In the genomic region with DNA sequence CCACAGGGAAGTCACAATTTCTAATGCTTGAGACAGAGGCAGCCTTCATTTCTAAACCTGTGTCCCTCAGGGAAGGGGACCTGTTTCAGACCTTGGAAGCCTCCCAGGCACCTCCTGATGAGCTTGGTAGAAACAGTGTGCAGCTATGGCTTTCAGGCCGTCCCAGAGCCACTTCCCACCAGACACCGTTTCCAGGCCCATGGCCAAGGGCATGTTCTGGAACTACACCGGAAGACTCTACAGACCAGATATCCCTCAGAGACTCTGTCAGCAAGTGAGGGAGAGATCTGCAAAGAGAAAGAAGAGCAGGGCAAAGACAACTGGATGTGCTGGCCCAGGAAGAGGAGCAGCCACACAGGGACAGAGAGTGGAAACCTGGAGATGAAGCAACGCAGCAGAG, we compare ENCODE assay signal across 27 cellular contexts.
DNase-seq lines count a peak whose midpoint lies in the region; ATAC-seq, FAIRE-seq and TF ChIP-seq lines count a peak whose summit lies in the region.
"Had no signal": no experiment of that assay in that cellular context is flagged by ENCODE, and none has a peak within 500 bp of the region (broad histone marks: within the 10 kb centered on the region; RNA-seq: fewer than 3 reads in every experiment).

No MANE protein-coding gene starts in this region.

- POLR2A ChIA-PET in SK-N-SH (lab: Yijun Ruan, JAX) = interaction anchor here (0.5 kb wide), 1 partner anchor 41 kb away, joined by 3 read pairs; no protein-coding TSS in a partner anchor
- POLR2A ChIA-PET in H1 (lab: Charles Lee; ENCODE audit: partially characterized antibody) = no interaction called here

- H4K5ac ChIP-seq in H1 (ENCODE audit: insufficient read length, low read depth, low read length) = no peak overlapping the region

- peaks cover 3% of the 10 kb centered on the region for H3K9me3 Mint-ChIP-seq in stimulated activated effector memory CD8-positive, alpha-beta T cell treated with anti-CD3 and anti-CD28 coated beads, Interleukin-12 subunit alpha, Interleukin-12 subunit beta, amount 100 ng/mL, for 72 hours

- no peak overlapping the region for H3K9ac ChIP-seq in SK-N-SH
- no peak overlapping the region for H3K9ac ChIP-seq in H1 (replicated peaks in 1 of 4; ENCODE audit: extremely low read depth in 1 of 4, low read depth in 3 of 4, low read length in 3 of 4)

- no peak overlapping the region for H3K18ac ChIP-seq in H1 (ENCODE audit: extremely low read depth, low read length)

- no peak overlapping the region for H2BK20ac ChIP-seq in H1 (ENCODE audit: low read length)

- no peak overlapping the region for H4K8ac ChIP-seq in H1 (ENCODE audit: extremely low read depth, insufficient read depth, low read length)

- TF ChIP-seq RAD21 in SK-N-SH (IDR thresholded peaks at IDR 0.05; ENCODE audit: low read length) (no peak), H1 (IDR thresholded peaks at IDR 0.05 in 1 of 2, conservative IDR thresholded peaks at IDR 0.05 in 1 of 2; ENCODE audit: low read depth in 2 of 2, low read length in 2 of 2) (no peak)

- no peak for ATAC-seq in SK-N-SH treated with all-trans-retinoic acid at 6 μM for 48 hours
- ATAC-seq in right cardiac atrium = peak; percentile 43 to 54
- no peak for ATAC-seq in stimulated activated effector memory CD8-positive, alpha-beta T cell treated with anti-CD3 and anti-CD28 coated beads, Interleukin-12 subunit alpha, Interleukin-12 subunit beta, amount 100 ng/mL, for 72 hours
- ATAC-seq: gastroesophageal sphincter, upper lobe of right lung had no signal

- no peak overlapping the region for H3K56ac ChIP-seq in H1 (replicated peaks; ENCODE audit: insufficient read length, low read depth, low read length)

- TF ChIP-seq CTCF in SK-N-SH (IDR thresholded peaks at IDR 0.05) = no peak
- TF ChIP-seq CTCF in H1 (IDR thresholded peaks at IDR 0.05; ENCODE audit: control extremely low read depth in 1 of 3, insufficient read depth in 1 of 3, low read depth in 1 of 3, low read length in 3 of 3) = no peak

- H3K4me1 ChIP-seq in SK-N-SH (ENCODE audit: control insufficient read depth in 1 of 2, insufficient read depth in 2 of 2, low read depth in 1 of 2, low read length in 1 of 2) = peaks cover 0 to 20% of the 10 kb centered on the region in 2 experiments; a peak in 2 of 4 replicates
- peaks cover 0 to 5% (median 0%) of the 10 kb centered on the region in 4 experiments; a peak in 2 of 7 replicates for H3K4me1 ChIP-seq in H1 (replicated peaks in 1 of 4; ENCODE audit: control insufficient read depth in 3 of 4, insufficient read depth in 4 of 4, low read length in 3 of 4)
- no peaks in the 10 kb centered on the region for H3K4me1 ChIP-seq in right cardiac atrium (ENCODE audit: control insufficient read depth, insufficient read depth, low read length)
- H3K4me1 ChIP-seq: gastroesophageal sphincter, upper lobe of right lung had no signal

- TF ChIP-seq EP300 in SK-N-SH (IDR thresholded peaks at IDR 0.05; ENCODE audit: borderline replicate concordance in 1 of 2, low read depth in 1 of 2, low read length in 1 of 2) (peak in 1 of 2 experiments; percentile 34; a peak in 1 of 4 replicates), H1 (IDR thresholded peaks at IDR 0.05; ENCODE audit: borderline replicate concordance in 1 of 2, low read depth in 2 of 2, low read length in 2 of 2) (no peak)

- H4K91ac ChIP-seq in H1 (replicated peaks; ENCODE audit: insufficient read length, low read length) = no peak overlapping the region

- peaks cover 35% of the 10 kb centered on the region for H3K4me1 Mint-ChIP-seq in stimulated activated effector memory CD8-positive, alpha-beta T cell treated with anti-CD3 and anti-CD28 coated beads, Interleukin-12 subunit alpha, Interleukin-12 subunit beta, amount 100 ng/mL, for 72 hours

- no peaks in the 10 kb centered on the region for H3K9me3 ChIP-seq in SK-N-SH
- no peaks in the 10 kb centered on the region for H3K9me3 ChIP-seq in H1 (ENCODE audit: insufficient read depth in 2 of 2, low read depth in 1 of 2, low read length in 1 of 2)
- no peaks in the 10 kb centered on the region for H3K9me3 ChIP-seq in right cardiac atrium (ENCODE audit: control insufficient read depth, low read length)
- H3K9me3 ChIP-seq: gastroesophageal sphincter, Peyer's patch, SJCRH30, upper lobe of right lung had no signal

- DNase-seq in SK-N-SH (peak; percentile 57), H1 (ENCODE audit: low read depth in 1 of 2, low spot score in 2 of 2) (no peak), right cardiac atrium (no peak), KG1 (lab: John Stamatoyannopoulos, UW) (no peak), anterior cingulate cortex (lab: John Stamatoyannopoulos, UW) (no peak)
- no peak for DNase-seq in stimulated activated effector memory CD8-positive, alpha-beta T cell treated with anti-CD3 and anti-CD28 coated beads, Interleukin-12 subunit alpha, Interleukin-12 subunit beta, amount 100 ng/mL, for 72 hours (ENCODE audit: low spot score in 2 of 2)
- no peak for DNase-seq in effector CD4-positive, alpha-beta T cell
- DNase-seq: activated CD4-positive, alpha-beta T cell treated with anti-CD3 and anti-CD28 coated beads for 48 hours; Calu3; cerebellar nuclear complex; DMS79 treated with DMSO at 0.1 percent for 48 hours; GDM1; hypothalamus; NCI-H146; NCI-H2107; NCI-H748 treated with DMSO at 0.1 percent for 48 hours; Peyer's patch; SJCRH30; stimulated activated CD4-positive, alpha-beta T cell treated with anti-CD3 and anti-CD28 coated beads, Interleukin-15, amount 100 ng/mL, for 24 hours; stimulated activated CD4-positive, alpha-beta T cell treated with anti-CD3 and anti-CD28 coated beads, Interleukin-4, amount 100 ng/mL, for 4 hours; T1000; upper lobe of right lung had no signal

- no peaks in the 10 kb centered on the region for H4K20me1 ChIP-seq in SK-N-SH (ENCODE audit: insufficient read depth)
- H4K20me1 ChIP-seq in H1 (replicated peaks in 1 of 2; ENCODE audit: control insufficient read depth in 1 of 2, insufficient read depth in 2 of 2, low read length in 2 of 2) = no peaks in the 10 kb centered on the region

- CTCF ChIA-PET in SK-N-SH (lab: Yijun Ruan, JAX) (interaction anchor here (1.2 to 1.3 kb wide), 2 partner anchors 20 to 45 kb away, joined by 3 read pairs; no protein-coding TSS in a partner anchor), H1 (lab: Charles Lee; ENCODE audit: partially characterized antibody) (interaction anchor here (1.0 to 19.6 kb wide), 4 partner anchors 19 to 604 kb away, joined by 3 to 192 read pairs (median 5); no protein-coding TSS in a partner anchor)

- H2BK120ac ChIP-seq in H1 (replicated peaks; ENCODE audit: low read depth, low read length) = no peak overlapping the region

- H3K27ac ChIP-seq in SK-N-SH (ENCODE audit: low read depth in 2 of 2, low read length in 1 of 2) = no peak overlapping the region; a peak in 1 of 4 replicates
- no peak overlapping the region for H3K27ac ChIP-seq in H1 (ENCODE audit: low read depth, low read length)
- H3K27ac ChIP-seq in right cardiac atrium (ENCODE audit: low read length) = peak overlapping the region; percentile 25
- H3K27ac ChIP-seq: 22Rv1, gastroesophageal sphincter, Peyer's patch, SJCRH30, upper lobe of right lung had no signal

- H3K27me3 ChIP-seq in SK-N-SH (ENCODE audit: insufficient read depth) (no peaks in the 10 kb centered on the region), H1 (replicated peaks in 1 of 4; ENCODE audit: control insufficient read depth in 3 of 4, extremely low read depth in 1 of 4, insufficient read depth in 3 of 4, low read length in 3 of 4) (no peaks in the 10 kb centered on the region), right cardiac atrium (ENCODE audit: control insufficient read depth, insufficient read depth) (no peaks in the 10 kb centered on the region)
- H3K27me3 ChIP-seq: gastroesophageal sphincter, Peyer's patch, SJCRH30, upper lobe of right lung had no signal

- no peaks in the 10 kb centered on the region for H3K36me3 ChIP-seq in SK-N-SH (replicated peaks in 1 of 2; ENCODE audit: control insufficient read depth in 1 of 2, insufficient read depth in 2 of 2, low read length in 1 of 2)
- H3K36me3 ChIP-seq in H1 (ENCODE audit: control insufficient read depth in 2 of 4, insufficient read depth in 4 of 4, low read length in 3 of 4) = no peaks in the 10 kb centered on the region
- H3K36me3 ChIP-seq: gastroesophageal sphincter, Peyer's patch, SJCRH30, upper lobe of right lung, WERI-Rb-1 had no signal

- H3K4me2 ChIP-seq in SK-N-SH (no peak overlapping the region), H1 (ENCODE audit: insufficient read depth in 1 of 2, low read depth in 2 of 2, low read length in 2 of 2) (no peak overlapping the region)

- 84% methylated on average over 3 of the region's 4 CpGs for WGBS in SK-N-SH (ENCODE audit: low lambda C conversion rate)
- 96% methylated on average over 4 of the region's 4 CpGs; no CpG with 5 or more reads in 1 of the 2 experiments for WGBS in H1 (ENCODE audit: extremely low coverage in 1 of 2, insufficient coverage in 1 of 2, insufficient read length in 1 of 2, insufficient replicate concordance in 2 of 2, low coverage in 1 of 2, low lambda C conversion rate in 2 of 2, missing lambda C conversion rate in 1 of 2), 2 experiments
- WGBS in right cardiac atrium = 46% methylated on average over 4 of the region's 4 CpGs

- FAIRE-seq in H1 (lab: Jason Lieb, UNC) = no peak
- FAIRE-seq: endothelial cell of umbilical vein had no signal

- intact Hi-C loops in right cardiac atrium (cut with DNase I) = no loop called here

- H2BK5ac ChIP-seq in H1 (ENCODE audit: low read depth, low read length) = no peak overlapping the region

- H3K79me1 ChIP-seq in H1 (ENCODE audit: low read depth, low read length) = no peaks in the 10 kb centered on the region

- H2AFZ ChIP-seq in SK-N-SH (ENCODE audit: low read depth) = no peak overlapping the region
- no peak overlapping the region for H2AFZ ChIP-seq in H1 (ENCODE audit: low read length)

- no peaks in the 10 kb centered on the region for H3K9me2 ChIP-seq in SK-N-SH

- H2BK12ac ChIP-seq in H1 (ENCODE audit: low read depth, low read length) = no peak overlapping the region

- H3K4me3 ChIP-seq in SK-N-SH (ENCODE audit: low read depth in 2 of 2, low read length in 1 of 2) (no peak overlapping the region), H1 (ENCODE audit: extremely low read depth in 1 of 4, insufficient read depth in 2 of 4, low read depth in 3 of 4, low read length in 4 of 4) (no peak overlapping the region), right cardiac atrium (ENCODE audit: low read length) (no peak overlapping the region)
- H3K4me3 ChIP-seq: gastroesophageal sphincter, Peyer's patch, SJCRH30, upper lobe of right lung had no signal

- peak overlapping the region; percentile 42 for H3K27ac Mint-ChIP-seq in stimulated activated effector memory CD8-positive, alpha-beta T cell treated with anti-CD3 and anti-CD28 coated beads, Interleukin-12 subunit alpha, Interleukin-12 subunit beta, amount 100 ng/mL, for 72 hours

- TF ChIP-seq POLR2A in H1 (IDR thresholded peaks at IDR 0.05; ENCODE audit: control extremely low read depth in 1 of 2, low read depth in 2 of 2, low read length in 2 of 2) = no peak

- no peak overlapping the region for H3K4me3 Mint-ChIP-seq in stimulated activated effector memory CD8-positive, alpha-beta T cell treated with anti-CD3 and anti-CD28 coated beads, Interleukin-12 subunit alpha, Interleukin-12 subunit beta, amount 100 ng/mL, for 72 hours

- no peaks in the 10 kb centered on the region for H3F3A ChIP-seq in SK-N-SH (replicated peaks; ENCODE audit: insufficient read depth)

- H3K36me3 Mint-ChIP-seq in stimulated activated effector memory CD8-positive, alpha-beta T cell treated with anti-CD3 and anti-CD28 coated beads, Interleukin-12 subunit alpha, Interleukin-12 subunit beta, amount 100 ng/mL, for 72 hours = peaks cover 20% of the 10 kb centered on the region

- no peak overlapping the region for H2AK5ac ChIP-seq in H1 (ENCODE audit: low read depth, low read length)

- H3K14ac ChIP-seq in H1 (ENCODE audit: insufficient read length) = no peak overlapping the region

- H3K79me2 ChIP-seq in SK-N-SH (ENCODE audit: insufficient read depth) (no peaks in the 10 kb centered on the region), H1 (ENCODE audit: control insufficient read depth in 1 of 2, insufficient read depth in 2 of 2, low read length in 2 of 2) (no peaks in the 10 kb centered on the region)

- peak overlapping the region; percentile 40 for H3K4ac ChIP-seq in H1 (replicated peaks; ENCODE audit: insufficient read length, low read depth, low read length)

- H3K23me2 ChIP-seq in H1 (ENCODE audit: low read depth, low read length) = no peaks in the 10 kb centered on the region; the same call in 1 of the 2 replicates

- no peak overlapping the region for H3K23ac ChIP-seq in H1 (ENCODE audit: insufficient read length)

- 0 out of 2 replicates have a peak overlapping the region, but pooled peaks have one; percentile 0 for H2BK15ac ChIP-seq in H1 (ENCODE audit: low read length)

Comparison
In these comparisons a context has a peak if more than half of its experiments do, and no peak if none do; other contexts are left out.
1. ATAC-seq: peak in right cardiac atrium (2 of 2); none in SK-N-SH treated with all-trans-retinoic acid at 6 μM for 48 hours (single experiment) and stimulated activated effector memory CD8-positive, alpha-beta T cell treated with anti-CD3 and anti-CD28 coated beads, Interleukin-12 subunit alpha, Interleukin-12 subunit beta, amount 100 ng/mL, for 72 hours (single experiment).